Comparison of ENCODE assay signal across 2 cellular contexts in the genomic region with DNA sequence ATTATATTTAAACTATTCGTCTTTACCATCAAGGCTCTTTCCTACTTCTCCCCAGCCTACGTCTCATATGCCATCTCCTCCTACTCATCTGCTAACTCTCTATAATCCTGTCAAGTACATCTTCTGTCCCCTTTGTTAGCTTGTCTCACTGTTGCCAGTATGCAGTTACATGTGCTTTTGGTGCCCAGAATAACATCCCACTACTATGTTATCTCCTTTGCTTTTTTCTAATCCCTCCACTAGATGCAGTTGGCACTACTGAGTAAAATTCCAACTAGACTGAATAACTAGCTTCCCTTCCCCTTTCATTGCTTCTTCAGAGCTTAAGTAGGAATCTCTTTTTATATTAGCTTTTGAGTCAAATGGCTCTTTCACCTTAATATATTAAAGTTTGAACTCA.
TF ChIP-seq lines count a peak whose summit lies in the region.

No MANE protein-coding gene starts in this region.

TF ChIP-seq in SK-N-SH, 30 proteins besides CTCF, POLR2A, EP300 and RAD21 (continued from another document):
- TF ChIP-seq, protein P1, sequence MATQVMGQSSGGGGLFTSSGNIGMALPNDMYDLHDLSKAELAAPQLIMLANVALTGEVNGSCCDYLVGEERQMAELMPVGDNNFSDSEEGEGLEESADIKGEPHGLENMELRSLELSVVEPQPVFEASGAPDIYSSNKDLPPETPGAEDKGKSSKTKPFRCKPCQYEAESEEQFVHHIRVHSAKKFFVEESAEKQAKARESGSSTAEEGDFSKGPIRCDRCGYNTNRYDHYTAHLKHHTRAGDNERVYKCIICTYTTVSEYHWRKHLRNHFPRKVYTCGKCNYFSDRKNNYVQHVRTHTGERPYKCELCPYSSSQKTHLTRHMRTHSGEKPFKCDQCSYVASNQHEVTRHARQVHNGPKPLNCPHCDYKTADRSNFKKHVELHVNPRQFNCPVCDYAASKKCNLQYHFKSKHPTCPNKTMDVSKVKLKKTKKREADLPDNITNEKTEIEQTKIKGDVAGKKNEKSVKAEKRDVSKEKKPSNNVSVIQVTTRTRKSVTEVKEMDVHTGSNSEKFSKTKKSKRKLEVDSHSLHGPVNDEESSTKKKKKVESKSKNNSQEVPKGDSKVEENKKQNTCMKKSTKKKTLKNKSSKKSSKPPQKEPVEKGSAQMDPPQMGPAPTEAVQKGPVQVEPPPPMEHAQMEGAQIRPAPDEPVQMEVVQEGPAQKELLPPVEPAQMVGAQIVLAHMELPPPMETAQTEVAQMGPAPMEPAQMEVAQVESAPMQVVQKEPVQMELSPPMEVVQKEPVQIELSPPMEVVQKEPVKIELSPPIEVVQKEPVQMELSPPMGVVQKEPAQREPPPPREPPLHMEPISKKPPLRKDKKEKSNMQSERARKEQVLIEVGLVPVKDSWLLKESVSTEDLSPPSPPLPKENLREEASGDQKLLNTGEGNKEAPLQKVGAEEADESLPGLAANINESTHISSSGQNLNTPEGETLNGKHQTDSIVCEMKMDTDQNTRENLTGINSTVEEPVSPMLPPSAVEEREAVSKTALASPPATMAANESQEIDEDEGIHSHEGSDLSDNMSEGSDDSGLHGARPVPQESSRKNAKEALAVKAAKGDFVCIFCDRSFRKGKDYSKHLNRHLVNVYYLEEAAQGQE (IDR thresholded peaks at IDR 0.05; ENCODE audit: low read depth, low read length), result no peak
- TF ChIP-seq SIN3A (IDR thresholded peaks at IDR 0.05; ENCODE audit: borderline replicate concordance, low read depth, low read length), result no peak
- no peak for TF ChIP-seq IRF3 (IDR thresholded peaks at IDR 0.05; ENCODE audit: low read depth, low read length)
- no peak for TF ChIP-seq NRF1 (IDR thresholded peaks at IDR 0.05; ENCODE audit: low read depth, low read length)
- TF ChIP-seq, protein P2, sequence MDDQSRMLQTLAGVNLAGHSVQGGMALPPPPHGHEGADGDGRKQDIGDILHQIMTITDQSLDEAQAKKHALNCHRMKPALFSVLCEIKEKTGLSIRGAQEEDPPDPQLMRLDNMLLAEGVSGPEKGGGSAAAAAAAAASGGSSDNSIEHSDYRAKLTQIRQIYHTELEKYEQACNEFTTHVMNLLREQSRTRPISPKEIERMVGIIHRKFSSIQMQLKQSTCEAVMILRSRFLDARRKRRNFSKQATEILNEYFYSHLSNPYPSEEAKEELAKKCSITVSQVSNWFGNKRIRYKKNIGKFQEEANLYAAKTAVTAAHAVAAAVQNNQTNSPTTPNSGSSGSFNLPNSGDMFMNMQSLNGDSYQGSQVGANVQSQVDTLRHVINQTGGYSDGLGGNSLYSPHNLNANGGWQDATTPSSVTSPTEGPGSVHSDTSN (IDR thresholded peaks at IDR 0.05), result no peak
- no peak for TF ChIP-seq ZBTB33 (IDR thresholded peaks at IDR 0.05; ENCODE audit: borderline replicate concordance, low read depth)
- TF ChIP-seq EZH2phosphoT487 (IDR thresholded peaks at IDR 0.05; ENCODE audit: borderline replicate concordance, low read depth), result no peak
- TF ChIP-seq GATA2 (CRISPR knock-in tag; IDR thresholded peaks at IDR 0.05), result no peak
- TF ChIP-seq RXRA (IDR thresholded peaks at IDR 0.05; ENCODE audit: borderline replicate concordance, low read depth), result no peak
- TF ChIP-seq POLR2AphosphoS5 (IDR thresholded peaks at IDR 0.05; ENCODE audit: low read depth, low read length), result no peak
- no peak for TF ChIP-seq TAF1 (IDR thresholded peaks at IDR 0.05; ENCODE audit: borderline replicate concordance, low read depth, low read length)
- TF ChIP-seq RCOR1 (IDR thresholded peaks at IDR 0.05; ENCODE audit: low read length), result no peak
- TF ChIP-seq MAX (IDR thresholded peaks at IDR 0.05; ENCODE audit: low read depth), result no peak

TF ChIP-seq in SK-N-SH treated with all-trans-retinoic acid at 6 μM for 48 hours, 23 proteins besides CTCF, POLR2A, EP300 and RAD21 (continued from another document):
- TF ChIP-seq CSRNP3 (CRISPR knock-in tag; IDR thresholded peaks at IDR 0.05), result no peak
- TF ChIP-seq ZNF565 (CRISPR knock-in tag; conservative IDR thresholded peaks at IDR 0.05; ENCODE audit: low read depth), result no peak
- TF ChIP-seq GLIS3 (CRISPR knock-in tag; IDR thresholded peaks at IDR 0.05), result no peak
- TF ChIP-seq SNAI2 (CRISPR knock-in tag; IDR thresholded peaks at IDR 0.05), result no peak
- no peak for TF ChIP-seq CSDC2 (CRISPR knock-in tag; IDR thresholded peaks at IDR 0.05)
- no peak for TF ChIP-seq ZNF8 (CRISPR knock-in tag; IDR thresholded peaks at IDR 0.05)
- no peak for TF ChIP-seq PPARA (CRISPR knock-in tag; IDR thresholded peaks at IDR 0.05; ENCODE audit: borderline replicate concordance)
- TF ChIP-seq, protein P3, sequence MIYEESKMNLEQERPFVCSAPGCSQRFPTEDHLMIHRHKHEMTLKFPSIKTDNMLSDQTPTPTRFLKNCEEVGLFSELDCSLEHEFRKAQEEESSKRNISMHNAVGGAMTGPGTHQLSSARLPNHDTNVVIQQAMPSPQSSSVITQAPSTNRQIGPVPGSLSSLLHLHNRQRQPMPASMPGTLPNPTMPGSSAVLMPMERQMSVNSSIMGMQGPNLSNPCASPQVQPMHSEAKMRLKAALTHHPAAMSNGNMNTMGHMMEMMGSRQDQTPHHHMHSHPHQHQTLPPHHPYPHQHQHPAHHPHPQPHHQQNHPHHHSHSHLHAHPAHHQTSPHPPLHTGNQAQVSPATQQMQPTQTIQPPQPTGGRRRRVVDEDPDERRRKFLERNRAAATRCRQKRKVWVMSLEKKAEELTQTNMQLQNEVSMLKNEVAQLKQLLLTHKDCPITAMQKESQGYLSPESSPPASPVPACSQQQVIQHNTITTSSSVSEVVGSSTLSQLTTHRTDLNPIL (CRISPR knock-in tag; IDR thresholded peaks at IDR 0.05; ENCODE audit: low read depth), result no peak
- no peak for TF ChIP-seq POU6F1 (CRISPR knock-in tag; IDR thresholded peaks at IDR 0.05; ENCODE audit: borderline replicate concordance, low read depth)
TF ChIP-seq in SK-N-SH treated with all-trans-retinoic acid at 6 μM for 48 hours: peak in this region for 0.
